Comparison of ENCODE assay signal across 8 cellular contexts in genomic region chr5:138544171-138545134, GRCh38. TPM values are rescaled to one million over a fixed set of nuclear protein-coding genes. Genes with fewer than 3 reads are reported as not detected.
DNase-seq lines count a peak whose midpoint lies in the region; ATAC-seq, FAIRE-seq and TF ChIP-seq lines count a peak whose summit lies in the region.

No MANE protein-coding gene starts in this region.

- H3K4me3 ChIP-seq in RWPE2 (ENCODE audit: severe bottlenecking), result peak overlapping the region; percentile 84

- DNase-seq in GM12892 (ENCODE audit: insufficient read length) (no peak), RWPE2 (ENCODE audit: low spot score) (no peak), epithelial cell of prostate (ENCODE audit: low read depth, low spot score) (no peak), neural crest cell (ENCODE audit: low read depth, low spot score) (no peak), SHP77 (lab: John Stamatoyannopoulos, UW) (no peak)
- DNase-seq in activated CD8-positive, alpha-beta memory T cell treated with anti-CD3 and anti-CD28 coated beads for 24 hours, result no peak

- H3K9me3 Mint-ChIP-seq in neural crest cell, result no peaks in the 10 kb centered on the region

- TF ChIP-seq POLR2A in GM12892 (IDR thresholded peaks at IDR 0.05; ENCODE audit: low read depth, low read length), result no peak; the same call in 1 of the 2 replicates

- ATAC-seq in RWPE2 (ENCODE audit: low read depth), result no peak
- no peak for ATAC-seq in GM19455 (IDR thresholded peaks at IDR 0.05; ENCODE audit: unreplicated experiment)
- no peak for ATAC-seq in GM19463 (IDR thresholded peaks at IDR 0.05; ENCODE audit: unreplicated experiment)

- H3K27ac ChIP-seq in RWPE2 (ENCODE audit: poor library complexity, severe bottlenecking), result peak overlapping the region; percentile 67
- H3K27ac ChIP-seq in epithelial cell of prostate, result peak overlapping the region; percentile 93

- H3K9me3 ChIP-seq in RWPE2 (ENCODE audit: severe bottlenecking), result no peaks in the 10 kb centered on the region

- TF ChIP-seq CTCF in RWPE2 (IDR thresholded peaks at IDR 0.05; ENCODE audit: poor library complexity, severe bottlenecking) (no peak), neural crest cell (conservative IDR thresholded peaks at IDR 0.05) (no peak)

- peak overlapping the region; percentile 100 for H3K27ac Mint-ChIP-seq in neural crest cell (ENCODE audit: unreplicated experiment)

- H3K4me3 Mint-ChIP-seq in neural crest cell, result peak overlapping the region; percentile 100

- H3K27me3 ChIP-seq in RWPE2 (ENCODE audit: insufficient read depth, poor library complexity, severe bottlenecking), result no peaks in the 10 kb centered on the region

- H3K4me1 ChIP-seq in RWPE2 (ENCODE audit: insufficient read depth, poor library complexity, severe bottlenecking), result peaks cover 36% of the 10 kb centered on the region

- H3K27me3 Mint-ChIP-seq in neural crest cell (ENCODE audit: low read depth), result no peaks in the 10 kb centered on the region

- peaks cover 4% of the 10 kb centered on the region for H3K36me3 Mint-ChIP-seq in neural crest cell (ENCODE audit: low read depth)

- FAIRE-seq in GM12892 (lab: Jason Lieb, UNC), result peak; percentile 24

- peaks cover 41% of the 10 kb centered on the region for H3K36me3 ChIP-seq in RWPE2 (ENCODE audit: low read depth)

- H3K4me1 Mint-ChIP-seq in neural crest cell, result peaks cover 57% of the 10 kb centered on the region

RNA-seq across cellular contexts. Expression of gene ETF1, which starts 1.4 kb away (rescaled TPM):
- 59.5 TPM for polyA plus RNA-seq in GM12892 (2012; ENCODE audit: missing spikeins)
- total RNA-seq in neural crest cell, result 101 and 107 TPM in 2 replicates

RNA-seq across cellular contexts. Expression of gene HSPA9, which starts 30.7 kb away (rescaled TPM):
- polyA plus RNA-seq in GM12892 (2012; ENCODE audit: missing spikeins), result 227 TPM
- 247 and 250 TPM in 2 replicates for total RNA-seq in neural crest cell
